In the genomic region with DNA sequence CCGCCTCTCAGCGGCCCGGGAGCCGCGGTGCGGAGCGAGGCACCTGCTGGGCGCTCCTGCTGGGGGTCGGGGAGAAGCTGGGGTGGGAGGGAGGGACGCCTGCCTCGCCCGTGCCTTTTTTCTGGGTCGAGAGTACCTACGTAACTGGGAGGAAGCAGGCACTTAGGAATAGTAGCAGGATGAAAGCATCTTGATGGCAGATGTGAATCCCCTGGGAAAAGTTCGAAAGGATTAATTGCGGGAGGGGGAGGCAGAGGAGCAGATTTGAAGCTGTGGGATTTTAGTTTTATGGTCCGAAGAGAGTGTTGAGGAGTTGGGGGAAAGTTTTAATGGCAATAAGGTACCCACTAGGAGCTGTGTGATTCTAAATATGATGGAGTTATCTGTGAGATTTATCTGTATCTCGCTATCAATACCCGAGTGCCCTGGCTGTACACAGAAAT, we compare ENCODE assay signal across 7 cellular contexts. TPM values are rescaled to one million over a fixed set of nuclear protein-coding genes. Genes with fewer than 3 reads are reported as not detected.
DNase-seq lines count a peak whose midpoint lies in the region; ATAC-seq, FAIRE-seq and TF ChIP-seq lines count a peak whose summit lies in the region.

No MANE protein-coding gene starts in this region.

- H3K36me3 ChIP-seq in neural cell (ENCODE audit: insufficient read depth, low read length): no peaks in the 10 kb centered on the region

- peak overlapping the region; percentile 100 for H3K4me3 ChIP-seq in coronary artery
- peak overlapping the region; percentile 70 for H3K4me3 ChIP-seq in neural cell (ENCODE audit: low read length)

- no peaks in the 10 kb centered on the region for H4K20me1 ChIP-seq in neural cell (ENCODE audit: insufficient read depth)

- H3K27me3 ChIP-seq in neural cell (ENCODE audit: insufficient read depth, low read depth, low read length): no peaks in the 10 kb centered on the region

- TF ChIP-seq CTCF in coronary artery (IDR thresholded peaks at IDR 0.05) (no peak), neural cell (IDR thresholded peaks at IDR 0.05; ENCODE audit: poor library complexity, severe bottlenecking) (no peak)

- no peak for TF ChIP-seq RAD21 in neural cell (conservative IDR thresholded peaks at IDR 0.05)

- no peaks in the 10 kb centered on the region for H3K9me3 ChIP-seq in neural cell (ENCODE audit: low read length)

- H3K79me2 ChIP-seq in neural cell (replicated peaks; ENCODE audit: insufficient read depth, low read length): peaks cover 50% of the 10 kb centered on the region

- no peaks in the 10 kb centered on the region for H3K9me2 ChIP-seq in neural cell (ENCODE audit: insufficient read depth, low read length)

- peak; percentile 69 for DNase-seq in NCI-H510A treated with DMSO at 0.1 percent for 48 hours (lab: John Stamatoyannopoulos, UW)
- no peak for DNase-seq in coronary artery (ENCODE audit: low spot score)
- DNase-seq in HTR-8/SVneo (ENCODE audit: insufficient read length, low spot score): no peak

- no peak for FAIRE-seq in HTR-8/SVneo (lab: Jason Lieb, UNC)

- peak overlapping the region; percentile 94 for H3K9ac ChIP-seq in neural cell (ENCODE audit: low read length)

- no peak overlapping the region for H2AFZ ChIP-seq in neural cell (ENCODE audit: low read depth, low read length)

- no peak for TF ChIP-seq EP300 in neural cell (conservative IDR thresholded peaks at IDR 0.05; ENCODE audit: poor library complexity, severe bottlenecking)

- ATAC-seq in GM21528 (IDR thresholded peaks at IDR 0.05; ENCODE audit: low FRiP score, unreplicated experiment) (peak; percentile 30), GM18873 (IDR thresholded peaks at IDR 0.05; ENCODE audit: low FRiP score, unreplicated experiment) (no peak), HG02798 (IDR thresholded peaks at IDR 0.05; ENCODE audit: poor library complexity, unreplicated experiment) (no peak)

- H3K27ac ChIP-seq in coronary artery (peak overlapping the region; percentile 91 to 99), neural cell (ENCODE audit: low read length) (peak overlapping the region; percentile 87)

- H3F3A ChIP-seq in neural cell (ENCODE audit: insufficient read depth, low read length, poor library complexity, severe bottlenecking): no peaks in the 10 kb centered on the region

- peak overlapping the region; percentile 87 for H3K4me2 ChIP-seq in neural cell (ENCODE audit: low read length)

TF ChIP-seq in neural cell, 6 proteins besides CTCF, POLR2A, EP300 and RAD21:
- TF ChIP-seq MXI1 (conservative IDR thresholded peaks at IDR 0.05; ENCODE audit: poor library complexity, severe bottlenecking): no peak

RNA-seq across cellular contexts. Expression of gene AGFG1, which starts 1.1 kb away (rescaled TPM):
- polyA plus RNA-seq in neural cell: 106 and 107 TPM in 2 replicates
- polyA minus RNA-seq in neural cell: 176 and 198 TPM in 2 replicates
